9 cellular contexts compared by ENCODE assay signal in the genomic region with DNA sequence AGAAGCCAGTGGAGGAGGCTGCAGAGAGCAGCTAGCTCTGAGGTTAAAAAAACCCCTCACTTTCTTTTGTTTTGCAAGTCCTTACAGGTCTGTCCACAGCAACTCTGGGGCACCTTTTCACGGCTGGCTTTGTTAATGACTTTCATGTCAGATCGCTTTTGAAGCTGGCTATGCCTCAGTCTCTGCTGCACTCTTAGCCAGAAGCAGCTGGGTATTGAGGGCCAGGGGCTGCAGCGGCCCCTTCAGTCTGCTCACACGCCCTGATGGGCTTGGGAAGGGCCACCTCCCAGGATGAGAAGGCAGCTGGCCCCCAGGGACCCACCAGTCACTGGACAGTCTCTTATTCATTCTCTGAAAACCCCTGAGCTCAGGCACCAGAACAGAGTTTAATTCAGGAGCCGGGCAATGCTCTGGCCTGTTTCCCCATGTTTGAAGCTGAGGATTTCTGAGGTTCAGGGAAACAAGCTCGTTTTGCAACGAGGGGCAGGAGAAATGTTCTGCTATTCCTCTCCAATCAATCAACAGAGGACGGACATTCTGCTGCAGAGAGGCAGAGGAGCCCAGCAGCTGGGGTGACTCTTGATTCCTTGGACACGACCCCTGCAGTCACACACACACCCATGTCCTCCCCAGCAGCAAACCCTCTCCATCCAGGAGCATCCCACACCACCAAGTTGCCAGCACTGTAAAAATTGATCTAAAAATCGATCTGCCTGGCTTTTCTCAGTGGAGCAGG. TPM values are rescaled to one million over a fixed set of nuclear protein-coding genes. Genes with fewer than 3 reads are reported as not detected.
DNase-seq lines count a peak whose midpoint lies in the region; ATAC-seq and TF ChIP-seq lines count a peak whose summit lies in the region.
"Had no signal": no experiment of that assay in that cellular context is flagged by ENCODE, and none has a peak within 500 bp of the region (broad histone marks: within the 10 kb centered on the region; RNA-seq: fewer than 3 reads in every experiment).

No MANE protein-coding gene starts in this region.

- H3K27me3 ChIP-seq in HUES64 (ENCODE audit: insufficient read depth, low read length) (no peaks in the 10 kb centered on the region), neural progenitor cell (no peaks in the 10 kb centered on the region)

- H3K4me3 ChIP-seq in HUES64 (ENCODE audit: low read length) (no peak overlapping the region), coronary artery (peak overlapping the region; percentile 33), neural progenitor cell (peak overlapping the region; percentile 20)

- H3K4me1 ChIP-seq in HUES64 (ENCODE audit: insufficient read depth, low read length) = peaks cover 72% of the 10 kb centered on the region
- H3K4me1 ChIP-seq in neural progenitor cell = peaks cover 70% of the 10 kb centered on the region

- peak; percentile 30 for DNase-seq in Ammon's horn (ENCODE audit: low spot score)
- DNase-seq in coronary artery (ENCODE audit: low spot score) = no peak
- peak; percentile 61 for DNase-seq in neural progenitor cell (ENCODE audit: low spot score)
- DNase-seq in T-helper 9 cell = no peak
- DNase-seq in HEK293T (ENCODE audit: extremely low spot score) = no peak
- DNase-seq: occipital lobe had no signal

- TF ChIP-seq CTCF in coronary artery (IDR thresholded peaks at IDR 0.05) (no peak), neural progenitor cell (IDR thresholded peaks at IDR 0.05) (peak; percentile 17)

- 43% methylated on average over 10 of the region's 10 CpGs for WGBS in HUES64

- H3K27ac ChIP-seq in HUES64 (ENCODE audit: low read depth, low read length) (peak overlapping the region; percentile 50; the same call in 1 of the 2 replicates), coronary artery (peak overlapping the region; percentile 68 to 94), neural progenitor cell (peak overlapping the region; percentile 65)

- H3K27me3 Mint-ChIP-seq in neural progenitor cell (ENCODE audit: insufficient read depth, low read depth) = peaks cover 2% of the 10 kb centered on the region

- peaks cover 71% of the 10 kb centered on the region for H3F3A ChIP-seq in neural progenitor cell (ENCODE audit: low read depth)

- POLR2A ChIA-PET in HEK293T (lab: Yijun Ruan, JAX) = interaction anchor here (0.6 to 1.9 kb wide), 7 partner anchors 11 to 40 kb away, joined by 3 to 8 read pairs (median 5); a partner anchor contains a TSS

- H3K9me3 Mint-ChIP-seq in neural progenitor cell = no peaks in the 10 kb centered on the region

- CTCF ChIA-PET in HEK293T (lab: Yijun Ruan, JAX) = interaction anchor here (1.1 to 1.7 kb wide), 3 partner anchors 17 to 35 kb away, joined by 3 read pairs; no protein-coding TSS in a partner anchor

- peaks cover 58% of the 10 kb centered on the region for H4K20me1 ChIP-seq in neural progenitor cell (ENCODE audit: low read depth)

- no peak overlapping the region for H2AFZ ChIP-seq in neural progenitor cell (replicated peaks)

- H3K36me3 ChIP-seq in HUES64 (ENCODE audit: insufficient read depth, low read length) (no peaks in the 10 kb centered on the region), neural progenitor cell (no peaks in the 10 kb centered on the region)

- ATAC-seq in GM21528 (IDR thresholded peaks at IDR 0.05; ENCODE audit: low FRiP score, unreplicated experiment) (no peak), GM21576 (IDR thresholded peaks at IDR 0.05; ENCODE audit: unreplicated experiment) (no peak)

- H3K4me2 ChIP-seq in neural progenitor cell = peak overlapping the region; percentile 73

- peak overlapping the region; percentile 74 for H3K4me3 Mint-ChIP-seq in neural progenitor cell

- H3K9me3 ChIP-seq in HUES64 (ENCODE audit: insufficient read depth, low read depth, low read length) = no peaks in the 10 kb centered on the region
- H3K9me3 ChIP-seq in neural progenitor cell (ENCODE audit: low read depth) = no peaks in the 10 kb centered on the region

- peaks cover 87% of the 10 kb centered on the region for H3K4me1 Mint-ChIP-seq in neural progenitor cell

- H3K9ac ChIP-seq in HUES64 (ENCODE audit: low read depth, low read length) (no peak overlapping the region), neural progenitor cell (no peak overlapping the region)

- H3K79me2 ChIP-seq in neural progenitor cell (ENCODE audit: low read depth) = no peaks in the 10 kb centered on the region

- H3K36me3 Mint-ChIP-seq in neural progenitor cell = no peaks in the 10 kb centered on the region

- peak overlapping the region; percentile 97 for H3K27ac Mint-ChIP-seq in neural progenitor cell

TF ChIP-seq in HEK293T, 16 proteins besides CTCF, POLR2A, EP300 and RAD21:
- no peak for TF ChIP-seq HDGF (IDR thresholded peaks at IDR 0.05; ENCODE audit: borderline replicate concordance)
- no peak for TF ChIP-seq FOXA1 (IDR thresholded peaks at IDR 0.05)
- no peak for TF ChIP-seq FOXM1 (IDR thresholded peaks at IDR 0.05; ENCODE audit: borderline replicate concordance)
- no peak for TF ChIP-seq SP1 (IDR thresholded peaks at IDR 0.05)
- no peak for TF ChIP-seq ELF4 (IDR thresholded peaks at IDR 0.05)
- no peak for TF ChIP-seq BHLHE40 (IDR thresholded peaks at IDR 0.05; ENCODE audit: borderline replicate concordance)
- TF ChIP-seq SUZ12 (IDR thresholded peaks at IDR 0.05) = no peak
- no peak for TF ChIP-seq ARNT (IDR thresholded peaks at IDR 0.05)
- no peak for TF ChIP-seq L3MBTL2 (conservative IDR thresholded peaks at IDR 0.05)
- TF ChIP-seq ZNF384 (IDR thresholded peaks at IDR 0.05) = no peak
- TF ChIP-seq TARDBP (IDR thresholded peaks at IDR 0.05) = no peak
- no peak for TF ChIP-seq LEF1 (IDR thresholded peaks at IDR 0.05; ENCODE audit: borderline replicate concordance)
- no peak for TF ChIP-seq CTBP1 (IDR thresholded peaks at IDR 0.05; ENCODE audit: borderline replicate concordance)
- no peak for TF ChIP-seq FOXK2 (IDR thresholded peaks at IDR 0.05)
- TF ChIP-seq, protein P1, sequence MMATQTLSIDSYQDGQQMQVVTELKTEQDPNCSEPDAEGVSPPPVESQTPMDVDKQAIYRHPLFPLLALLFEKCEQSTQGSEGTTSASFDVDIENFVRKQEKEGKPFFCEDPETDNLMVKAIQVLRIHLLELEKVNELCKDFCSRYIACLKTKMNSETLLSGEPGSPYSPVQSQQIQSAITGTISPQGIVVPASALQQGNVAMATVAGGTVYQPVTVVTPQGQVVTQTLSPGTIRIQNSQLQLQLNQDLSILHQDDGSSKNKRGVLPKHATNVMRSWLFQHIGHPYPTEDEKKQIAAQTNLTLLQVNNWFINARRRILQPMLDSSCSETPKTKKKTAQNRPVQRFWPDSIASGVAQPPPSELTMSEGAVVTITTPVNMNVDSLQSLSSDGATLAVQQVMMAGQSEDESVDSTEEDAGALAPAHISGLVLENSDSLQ (IDR thresholded peaks at IDR 0.05) = no peak
- TF ChIP-seq NFRKB (IDR thresholded peaks at IDR 0.05) = no peak
TF ChIP-seq in HEK293T: peak in this region for 0.

RNA-seq across cellular contexts. Expression of a gene that starts 31.0 kb away (rescaled TPM):
- 25.3 TPM for polyA plus RNA-seq in HUES64 (2013, experiment 1 of 2)
- polyA plus RNA-seq in HUES64 (2013, experiment 2 of 2) = 23.8 TPM
- total RNA-seq in neural progenitor cell (ENCODE audit: low replicate concordance) = 31.4 and 33.8 TPM in 2 replicates

RNA-seq across cellular contexts. Expression of a gene that starts 38.9 kb away (rescaled TPM):
- polyA plus RNA-seq in HUES64 (2013, experiment 1 of 2) = 18.4 TPM
- polyA plus RNA-seq in HUES64 (2013, experiment 2 of 2) = 22.4 TPM
- total RNA-seq in neural progenitor cell (ENCODE audit: low replicate concordance) = 20.8 and 29.7 TPM in 2 replicates

RNA-seq across cellular contexts. Expression of a gene that starts 39.1 kb away (rescaled TPM):
- 16.4 TPM for polyA plus RNA-seq in HUES64 (2013, experiment 1 of 2)
- polyA plus RNA-seq in HUES64 (2013, experiment 2 of 2) = 14.4 TPM
- 6.4 and 15.5 TPM in 2 replicates for total RNA-seq in neural progenitor cell (ENCODE audit: low replicate concordance)

Comparison
In these comparisons a context has a peak if more than half of its experiments do, and no peak if none do; other contexts are left out.
1. DNase-seq: peak in Ammon's horn (single experiment) and neural progenitor cell (single experiment); none in coronary artery (single experiment), T-helper 9 cell (single experiment) and HEK293T (single experiment).
2. Peak in every context shown above with its lines, with median percentiles within 50 percentile points of each other: H3K27ac ChIP-seq.